In genomic region chr15:55133972-55134371, GRCh38 we compare ENCODE assay signal across 23 cellular contexts.
"Had no signal": no experiment of that assay in that cellular context is flagged by ENCODE, and none has a peak within 500 bp of the region (broad histone marks: within the 10 kb centered on the region; RNA-seq: fewer than 3 reads in every experiment).

No MANE protein-coding gene starts in this region.

- H3K4me1 ChIP-seq: left ventricle myocardium inferior, pancreas, prostate gland, right lobe of liver, thyroid gland, transverse colon, upper lobe of left lung, vagina had no signal

- DNase-seq: hypothalamus; islet precursor cell; left ventricle myocardium inferior; midbrain; mucosa of descending colon; naive thymus-derived CD4-positive, alpha-beta T cell; pancreas; posterior cingulate gyrus; right lobe of liver; stimulated activated CD4-positive, alpha-beta T cell treated with anti-CD3 and anti-CD28 coated beads, Interleukin-1b, Interleukin-23, amount 100 ng/mL, for 48 hours; stimulated activated CD4-positive, alpha-beta T cell treated with anti-CD3 and anti-CD28 coated beads, Interleukin-2, amount 100 ng/mL, for 48 hours; stimulated activated CD4-positive, alpha-beta T cell treated with anti-CD3 and anti-CD28 coated beads, Interleukin-4, amount 100 ng/mL, for 4 hours; stimulated activated CD8-positive, alpha-beta memory T cell treated with anti-CD3 and anti-CD28 coated beads, Interleukin-4, amount 100 ng/mL, for 48 hours; stimulated activated naive CD4-positive, alpha-beta T cell treated with Interleukin-2 at 50 U/mL for 16 hours; stimulated activated naive CD8-positive, alpha-beta T cell treated with anti-CD3 and anti-CD28 coated beads, Interleukin-15, amount 100 ng/mL, for 72 hours; substantia nigra; thyroid gland; transverse colon; upper lobe of left lung had no signal

- H3K9me3 ChIP-seq: pancreas, prostate gland, right lobe of liver, thyroid gland, transverse colon, vagina had no signal

- H3K4me2 ChIP-seq: smooth muscle cell had no signal

- H3K27ac ChIP-seq: left ventricle myocardium inferior, pancreas, prostate gland, right lobe of liver, thyroid gland, transverse colon, upper lobe of left lung, vagina had no signal

- H3K27me3 ChIP-seq: pancreas, right lobe of liver, thyroid gland, transverse colon, upper lobe of left lung, vagina had no signal

- H3K4me3 ChIP-seq: left ventricle myocardium inferior, lung, mucosa of descending colon, pancreas, prostate gland, right lobe of liver, smooth muscle cell, thyroid gland, transverse colon, upper lobe of left lung, vagina had no signal

- H3K36me3 ChIP-seq: left ventricle myocardium inferior, pancreas, prostate gland, right lobe of liver, thyroid gland, transverse colon, upper lobe of left lung, vagina had no signal
